1 cellular context compared by ENCODE assay signal in genomic region chr19:13846533-13847032, GRCh38.
TF ChIP-seq lines count a peak whose summit lies in the region.

No MANE protein-coding gene starts in this region.

TF ChIP-seq in HepG2, 621 proteins besides CTCF, POLR2A, EP300 and RAD21 (continued from another document and continues in another):
- no peak for TF ChIP-seq DBP (CRISPR knock-in tag; IDR thresholded peaks at IDR 0.05; ENCODE audit: not compliant biosample characterization)
- no peak for TF ChIP-seq ZBTB40 (IDR thresholded peaks at IDR 0.05)
- TF ChIP-seq ZBTB40 (CRISPR knock-in tag; IDR thresholded peaks at IDR 0.05), result no peak
- TF ChIP-seq ZNF275 (CRISPR knock-in tag; IDR thresholded peaks at IDR 0.05; ENCODE audit: borderline replicate concordance), result no peak
- TF ChIP-seq FOXO1 (CRISPR knock-in tag; IDR thresholded peaks at IDR 0.05), result peak; percentile 42; the same call in 1 of the 2 replicates
- TF ChIP-seq GABPA (IDR thresholded peaks at IDR 0.05; ENCODE audit: low read depth, low read length), result no peak
- peak; percentile 44; the same call in 1 of the 2 replicates for TF ChIP-seq GABPA (CRISPR knock-in tag; IDR thresholded peaks at IDR 0.05; ENCODE audit: low read depth)
- TF ChIP-seq IKZF4 (CRISPR knock-in tag; IDR thresholded peaks at IDR 0.05; ENCODE audit: borderline replicate concordance, low read depth, not compliant biosample characterization), result no peak
- no peak for TF ChIP-seq ZNF20 (CRISPR knock-in tag; IDR thresholded peaks at IDR 0.05)
- TF ChIP-seq GABPB1 (CRISPR knock-in tag; IDR thresholded peaks at IDR 0.05), result peak; percentile 71; the same call in 1 of the 2 replicates
- no peak for TF ChIP-seq STAT6 (CRISPR knock-in tag; IDR thresholded peaks at IDR 0.05; ENCODE audit: borderline replicate concordance)
- no peak for TF ChIP-seq ZNF556 (CRISPR knock-in tag; IDR thresholded peaks at IDR 0.05; ENCODE audit: borderline replicate concordance)
- no peak for TF ChIP-seq PRDM10 (CRISPR knock-in tag; IDR thresholded peaks at IDR 0.05; ENCODE audit: low read depth)
- no peak; the same call in 1 of the 2 replicates for TF ChIP-seq ATF2 (CRISPR knock-in tag; IDR thresholded peaks at IDR 0.05)
- TF ChIP-seq THRA (CRISPR knock-in tag; IDR thresholded peaks at IDR 0.05; ENCODE audit: borderline replicate concordance), result peak; percentile 74; the same call in 1 of the 2 replicates
- TF ChIP-seq HNF4G (IDR thresholded peaks at IDR 0.05; ENCODE audit: borderline replicate concordance, low read depth, low read length), result peak; percentile 53; the same call in 1 of the 2 replicates
- 0 out of 2 replicates have a peak, but pooled peaks have one; percentile 20 for TF ChIP-seq HNF4G (CRISPR knock-in tag; IDR thresholded peaks at IDR 0.05; ENCODE audit: borderline replicate concordance, low read depth)
- 0 out of 2 replicates have a peak, but pooled peaks have one; percentile 25 for TF ChIP-seq PITX1 (CRISPR knock-in tag; IDR thresholded peaks at IDR 0.05)
- peak; percentile 21 for TF ChIP-seq TAF15 (IDR thresholded peaks at IDR 0.05; ENCODE audit: low read depth, low read length, poor library complexity, severe bottlenecking)
- 0 out of 2 replicates have a peak, but pooled peaks have one; percentile 22 for TF ChIP-seq KLF12 (CRISPR knock-in tag; IDR thresholded peaks at IDR 0.05; ENCODE audit: borderline replicate concordance)
- peak; percentile 46; the same call in 1 of the 2 replicates for TF ChIP-seq ZFP91 (CRISPR knock-in tag; IDR thresholded peaks at IDR 0.05; ENCODE audit: borderline replicate concordance)
- TF ChIP-seq TCF7 (IDR thresholded peaks at IDR 0.05; ENCODE audit: low read depth), result peak; percentile 83
- TF ChIP-seq BCL6 (CRISPR knock-in tag; IDR thresholded peaks at IDR 0.05), result 0 out of 2 replicates have a peak, but pooled peaks have one; percentile 53
